Comparison of ENCODE assay signal across 33 cellular contexts in the genomic region with DNA sequence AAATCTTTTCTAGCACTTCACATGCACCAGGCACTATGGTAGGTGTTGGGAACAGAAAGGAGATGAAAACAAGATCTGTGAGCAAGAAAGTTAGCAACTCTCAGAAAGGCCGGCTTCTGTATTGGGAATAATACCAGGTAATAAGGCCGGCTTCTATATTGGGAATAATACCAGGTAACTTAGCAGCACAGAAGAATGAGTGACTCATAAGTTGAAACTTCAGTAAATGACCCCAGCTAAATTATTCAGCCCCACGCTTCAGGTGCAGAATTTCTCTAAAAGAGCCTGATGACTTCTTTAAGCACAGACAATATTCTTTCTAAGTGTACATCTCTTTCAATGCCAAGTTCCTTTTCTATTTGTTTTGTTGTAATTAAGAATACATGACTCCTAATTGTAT.
"Had no signal": no experiment of that assay in that cellular context is flagged by ENCODE, and none has a peak within 500 bp of the region (broad histone marks: within the 10 kb centered on the region; RNA-seq: fewer than 3 reads in every experiment).

No MANE protein-coding gene starts in this region.

- H3K27ac Mint-ChIP-seq: activated B cell treated with CpG ODN at 0.5 μM for 24 hours; activated CD8-positive, alpha-beta T cell treated with anti-CD3 and anti-CD28 coated beads for 36 hours; activated naive CD8-positive, alpha-beta T cell; activated T-helper 17 cell treated with anti-CD3 and anti-CD28 coated beads, Interleukin-2, amount 50 U/mL, for 72 hours; effector memory CD8-positive, alpha-beta T cell; T-cell; T-helper 1 cell treated with Interleukin-12 subunit alpha and Interleukin-12 subunit beta and Interleukin-4 antibody, amounts not matched to agents 30 μg/mL and 1 μg/mL, for 36 hours; T-helper 2 cell treated with Interferon-gamma antibody and Interleukin-4, amounts not matched to agents 5 μg/mL and 100 μg/mL, for 36 hours had no signal

- FAIRE-seq: colon had no signal

- ATAC-seq: activated CD4-positive, CD25-positive, alpha-beta regulatory T cell treated with anti-CD3 and anti-CD28 coated beads, Interleukin-2, amount 50 U/mL, for 24 hours; activated CD8-positive, alpha-beta T cell treated with anti-CD3 and anti-CD28 coated beads for 36 hours; activated T-cell treated with anti-CD3 and anti-CD28 coated beads, Interleukin-2, amount 50 U/mL, for 4 hours; activated T-helper 17 cell treated with anti-CD3 and anti-CD28 coated beads, Interleukin-2, amount 50 U/mL, for 72 hours; body of pancreas; effector memory CD8-positive, alpha-beta T cell; foreskin keratinocyte; gastrocnemius medialis; T-cell had no signal

- H3K4me3 Mint-ChIP-seq: activated B cell treated with CpG ODN at 0.5 μM for 24 hours; activated CD8-positive, alpha-beta T cell treated with anti-CD3 and anti-CD28 coated beads for 36 hours; activated naive CD8-positive, alpha-beta T cell; activated T-cell treated with anti-CD3 and anti-CD28 coated beads, Interleukin-2, amount 50 U/mL, for 4 hours; activated T-helper 17 cell treated with anti-CD3 and anti-CD28 coated beads, Interleukin-2, amount 50 U/mL, for 72 hours; effector memory CD8-positive, alpha-beta T cell; T-cell; T-helper 1 cell treated with Interleukin-12 subunit alpha and Interleukin-12 subunit beta and Interleukin-4 antibody, amounts not matched to agents 30 μg/mL and 1 μg/mL, for 36 hours; T-helper 2 cell treated with Interferon-gamma antibody and Interleukin-4, amounts not matched to agents 5 μg/mL and 100 μg/mL, for 36 hours had no signal

- H3K36me3 Mint-ChIP-seq: activated naive CD8-positive, alpha-beta T cell; T-cell had no signal

- H3K27me3 ChIP-seq: body of pancreas, esophagus muscularis mucosa, foreskin keratinocyte, gastrocnemius medialis had no signal

- H3K27me3 Mint-ChIP-seq: activated B cell treated with CpG ODN at 0.5 μM for 24 hours; activated CD8-positive, alpha-beta T cell treated with anti-CD3 and anti-CD28 coated beads for 36 hours; activated naive CD8-positive, alpha-beta T cell; activated T-helper 17 cell treated with anti-CD3 and anti-CD28 coated beads, Interleukin-2, amount 50 U/mL, for 72 hours; effector memory CD8-positive, alpha-beta T cell; T-cell had no signal

- DNase-seq: activated B cell treated with CpG ODN at 0.5 μM for 24 hours; activated CD4-positive, alpha-beta T cell treated with anti-CD3 and anti-CD28 coated beads for 48 hours; activated CD4-positive, alpha-beta T cell treated with anti-CD3 and anti-CD28 coated beads, Interleukin-2, amount 50 U/mL, for 1 hour; activated CD4-positive, alpha-beta T cell treated with anti-CD3 and anti-CD28 coated beads, Interleukin-2, amount 50 U/mL, for 48 hours; activated CD8-positive, alpha-beta memory T cell treated with anti-CD3 and anti-CD28 coated beads for 24 hours; activated CD8-positive, alpha-beta T cell treated with anti-CD3 and anti-CD28 coated beads for 36 hours; activated effector memory CD4-positive, alpha-beta T cell treated with Interleukin-2 at 50 U/mL for 16 hours; activated gamma-delta T cell treated with Interleukin-2 at 50 U/mL for 16 hours; activated naive CD4-positive, alpha-beta T cell treated with anti-CD3 and anti-CD28 coated beads, Interleukin-2, amount 50 U/mL, for 16 hours; activated naive CD4-positive, alpha-beta T cell treated with Interleukin-2 at 50 U/mL for 16 hours; activated T-cell treated with anti-CD3 and anti-CD28 coated beads, Interleukin-2, amount 50 U/mL, for 4 hours; amniotic stem cell; anterior cingulate cortex; body of pancreas; caudate nucleus; cortex of kidney; dermis blood vessel endothelial cell; effector CD4-positive, alpha-beta T cell; effector memory CD8-positive, alpha-beta T cell; erythroblast; foreskin keratinocyte; gastrocnemius medialis; SW 1271; T-cell; T1000; WERI-Rb-1 had no signal

- H3K4me1 Mint-ChIP-seq: activated B cell treated with CpG ODN at 0.5 μM for 24 hours; activated T-helper 17 cell treated with anti-CD3 and anti-CD28 coated beads, Interleukin-2, amount 50 U/mL, for 72 hours; T-cell had no signal

- H3K4me3 ChIP-seq: body of pancreas, esophagus muscularis mucosa, gastrocnemius medialis had no signal

- H3K4me1 ChIP-seq: body of pancreas, esophagus muscularis mucosa, foreskin keratinocyte, gastrocnemius medialis had no signal

- H3K36me3 ChIP-seq: esophagus muscularis mucosa, gastrocnemius medialis, WERI-Rb-1 had no signal

- H3K27ac ChIP-seq: body of pancreas, esophagus muscularis mucosa, foreskin keratinocyte, gastrocnemius medialis, WERI-Rb-1 had no signal

- H3K9me3 Mint-ChIP-seq: activated B cell treated with CpG ODN at 0.5 μM for 24 hours; activated CD8-positive, alpha-beta T cell treated with anti-CD3 and anti-CD28 coated beads for 36 hours; activated T-cell treated with anti-CD3 and anti-CD28 coated beads, Interleukin-2, amount 50 U/mL, for 4 hours; activated T-helper 17 cell treated with anti-CD3 and anti-CD28 coated beads, Interleukin-2, amount 50 U/mL, for 72 hours; T-cell; T-helper 1 cell treated with Interleukin-12 subunit alpha and Interleukin-12 subunit beta and Interleukin-4 antibody, amounts not matched to agents 30 μg/mL and 1 μg/mL, for 36 hours; T-helper 2 cell treated with Interferon-gamma antibody and Interleukin-4, amounts not matched to agents 5 μg/mL and 100 μg/mL, for 36 hours had no signal

- H3K9me3 ChIP-seq: body of pancreas, esophagus muscularis mucosa, gastrocnemius medialis had no signal
